ENCODE assay signal across 25 cellular contexts in genomic region chr2:199792381-199792780, GRCh38. TPM values are rescaled to one million over a fixed set of nuclear protein-coding genes. Genes with fewer than 3 reads are reported as not detected.
DNase-seq lines count a peak whose midpoint lies in the region; ATAC-seq, FAIRE-seq and TF ChIP-seq lines count a peak whose summit lies in the region.
"Had no signal": no experiment of that assay in that cellular context is flagged by ENCODE, and none has a peak within 500 bp of the region (broad histone marks: within the 10 kb centered on the region; RNA-seq: fewer than 3 reads in every experiment).

No MANE protein-coding gene starts in this region.

- no peaks in the 10 kb centered on the region for H3K79me1 ChIP-seq in H1 (ENCODE audit: low read depth, low read length)

- H4K20me1 ChIP-seq in GM23338 (replicated peaks; ENCODE audit: insufficient read depth), result no peaks in the 10 kb centered on the region
- H4K20me1 ChIP-seq in H1 (replicated peaks in 1 of 2; ENCODE audit: control insufficient read depth in 1 of 2, insufficient read depth in 2 of 2, low read length in 2 of 2), result no peaks in the 10 kb centered on the region
- H4K20me1 ChIP-seq: BLaER1 treated with 17β-estradiol and CSF1 and Interleukin-3, amounts not matched to agents 10 nM and 100 nM had no signal

- H3K4me3 ChIP-seq in GM23338, result no peak overlapping the region
- H3K4me3 ChIP-seq in H1 (ENCODE audit: extremely low read depth in 1 of 4, insufficient read depth in 2 of 4, low read depth in 3 of 4, low read length in 4 of 4), result no peak overlapping the region
- H3K4me3 ChIP-seq: A549; BLaER1 treated with 17β-estradiol and CSF1 and Interleukin-3, amounts not matched to agents 10 nM and 100 nM; GM23248 had no signal

- no peak overlapping the region for H2BK120ac ChIP-seq in H1 (replicated peaks; ENCODE audit: low read depth, low read length)

- H3K9ac ChIP-seq in H1 (replicated peaks in 1 of 4; ENCODE audit: extremely low read depth in 1 of 4, low read depth in 3 of 4, low read length in 3 of 4), result no peak overlapping the region
- H3K9ac ChIP-seq: BLaER1 treated with 17β-estradiol and CSF1 and Interleukin-3, amounts not matched to agents 10 nM and 100 nM; GM23248 had no signal

- peaks cover 30% of the 10 kb centered on the region for H3K4me1 Mint-ChIP-seq in GM23338
- H3K4me1 Mint-ChIP-seq: CD14-positive monocyte had no signal

- no peaks in the 10 kb centered on the region for H3K23me2 ChIP-seq in H1 (ENCODE audit: low read depth, low read length)

- TF ChIP-seq RAD21 in H1 (IDR thresholded peaks at IDR 0.05 in 1 of 2, conservative IDR thresholded peaks at IDR 0.05 in 1 of 2; ENCODE audit: low read depth in 2 of 2, low read length in 2 of 2), result no peak

- H2BK15ac ChIP-seq in H1 (ENCODE audit: low read length), result 0 out of 2 replicates have a peak overlapping the region, but pooled peaks have one; percentile 55

- H2BK20ac ChIP-seq in H1 (ENCODE audit: low read length), result peak overlapping the region; percentile 88; the same call in 1 of the 2 replicates

- no peaks in the 10 kb centered on the region for H3F3A ChIP-seq in GM23338 (replicated peaks; ENCODE audit: low read depth)

- H3K4me1 ChIP-seq in GM23338 (ENCODE audit: insufficient read depth) (peaks cover 42% of the 10 kb centered on the region), H1 (replicated peaks in 1 of 4; ENCODE audit: control insufficient read depth in 3 of 4, insufficient read depth in 4 of 4, low read length in 3 of 4) (peaks cover 0 to 15% (median 7%) of the 10 kb centered on the region in 4 experiments; a peak in 3 of 7 replicates)
- H3K4me1 ChIP-seq: A549; BE2C; BLaER1 treated with 17β-estradiol and CSF1 and Interleukin-3, amounts not matched to agents 10 nM and 100 nM had no signal

- no peak overlapping the region for H4K91ac ChIP-seq in H1 (replicated peaks; ENCODE audit: insufficient read length, low read length)

- H4K8ac ChIP-seq in H1 (ENCODE audit: extremely low read depth, insufficient read depth, low read length), result no peak overlapping the region

- H3K79me2 ChIP-seq in GM23338 (replicated peaks; ENCODE audit: insufficient read depth), result no peaks in the 10 kb centered on the region
- no peaks in the 10 kb centered on the region for H3K79me2 ChIP-seq in H1 (ENCODE audit: control insufficient read depth in 1 of 2, insufficient read depth in 2 of 2, low read length in 2 of 2)

- no peak overlapping the region for H3K23ac ChIP-seq in H1 (ENCODE audit: insufficient read length)

- H3K27me3 ChIP-seq in GM23338 (ENCODE audit: insufficient read depth) (no peaks in the 10 kb centered on the region), H1 (replicated peaks in 1 of 4; ENCODE audit: control insufficient read depth in 3 of 4, extremely low read depth in 1 of 4, insufficient read depth in 3 of 4, low read length in 3 of 4) (no peaks in the 10 kb centered on the region)
- H3K27me3 ChIP-seq: BLaER1 treated with 17β-estradiol and CSF1 and Interleukin-3, amounts not matched to agents 10 nM and 100 nM had no signal

- H3K14ac ChIP-seq in H1 (ENCODE audit: insufficient read length), result no peak overlapping the region

- H3K56ac ChIP-seq in H1 (replicated peaks; ENCODE audit: insufficient read length, low read depth, low read length), result no peak overlapping the region

- peak; percentile 11 for DNase-seq in NCI-H82 (lab: John Stamatoyannopoulos, UW)
- DNase-seq in NCI-H82 treated with DMSO at 0.1 percent for 48 hours (lab: John Stamatoyannopoulos, UW; ENCODE audit: unreplicated experiment), result no peak
- DNase-seq in GM23338 (ENCODE audit: low spot score), result no peak
- DNase-seq in OCI-M1 (lab: John Stamatoyannopoulos, UW), result peak; percentile 18
- DNase-seq in H1 (ENCODE audit: low read depth in 1 of 2, low spot score in 2 of 2), result no peak
- DNase-seq in GM10248 (ENCODE audit: extremely low spot score), result no peak
- no peak for DNase-seq in A172 (ENCODE audit: low spot score)
- DNase-seq: ACHN; AML-193; BE2C; CD4-positive, alpha-beta T cell; CD8-positive, alpha-beta memory T cell; DMS 273 treated with DMSO at 0.1 percent for 48 hours; DMS79; EL; GDM1; GM23248; HCEC 1CT had no signal

- no peaks in the 10 kb centered on the region for H3K36me3 Mint-ChIP-seq in GM23338 (ENCODE audit: low read depth)
- H3K36me3 Mint-ChIP-seq: CD14-positive monocyte; CD8-positive, alpha-beta memory T cell had no signal

- H3K36me3 ChIP-seq in GM23338 (ENCODE audit: insufficient read depth) (no peaks in the 10 kb centered on the region), H1 (ENCODE audit: control insufficient read depth in 2 of 4, insufficient read depth in 4 of 4, low read length in 3 of 4) (no peaks in the 10 kb centered on the region)
- H3K36me3 ChIP-seq: BE2C; BLaER1 treated with 17β-estradiol and CSF1 and Interleukin-3, amounts not matched to agents 10 nM and 100 nM had no signal

- H3K27ac ChIP-seq in GM23338 (ENCODE audit: low read depth) (no peak overlapping the region), H1 (ENCODE audit: low read depth, low read length) (no peak overlapping the region)
- H3K27ac ChIP-seq: 22Rv1; A549; BLaER1 treated with 17β-estradiol and CSF1 and Interleukin-3, amounts not matched to agents 10 nM and 100 nM; GM23248 had no signal

- no peaks in the 10 kb centered on the region for H3K9me3 Mint-ChIP-seq in GM23338
- H3K9me3 Mint-ChIP-seq: CD14-positive monocyte; CD4-positive, alpha-beta T cell; CD8-positive, alpha-beta memory T cell had no signal

- peak overlapping the region; percentile 94; the same call in 1 of the 2 replicates for H2BK12ac ChIP-seq in H1 (ENCODE audit: low read depth, low read length)

- no peak overlapping the region for H3K27ac Mint-ChIP-seq in GM23338
- H3K27ac Mint-ChIP-seq: CD14-positive monocyte; CD4-positive, alpha-beta T cell; CD8-positive, alpha-beta memory T cell had no signal

- no peaks in the 10 kb centered on the region for H3K9me3 ChIP-seq in H1 (ENCODE audit: insufficient read depth in 2 of 2, low read depth in 1 of 2, low read length in 1 of 2)
- H3K9me3 ChIP-seq: A549; BE2C; BLaER1 treated with 17β-estradiol and CSF1 and Interleukin-3, amounts not matched to agents 10 nM and 100 nM had no signal

- peak overlapping the region; percentile 14; the same call in 1 of the 2 replicates for H3K4me2 ChIP-seq in GM23338
- H3K4me2 ChIP-seq in H1 (ENCODE audit: insufficient read depth in 1 of 2, low read depth in 2 of 2, low read length in 2 of 2), result no peak overlapping the region
- H3K4me2 ChIP-seq: A549; BLaER1 treated with 17β-estradiol and CSF1 and Interleukin-3, amounts not matched to agents 10 nM and 100 nM had no signal

- H4K5ac ChIP-seq in H1 (ENCODE audit: insufficient read length, low read depth, low read length), result no peak overlapping the region

- peak overlapping the region; percentile 73; the same call in 1 of the 2 replicates for H2BK5ac ChIP-seq in H1 (ENCODE audit: low read depth, low read length)

- H3K9me2 ChIP-seq in GM23338 (ENCODE audit: insufficient read depth), result no peaks in the 10 kb centered on the region

- no peak for TF ChIP-seq EP300 in H1 (IDR thresholded peaks at IDR 0.05; ENCODE audit: borderline replicate concordance in 1 of 2, low read depth in 2 of 2, low read length in 2 of 2)

- no peak overlapping the region for H3K18ac ChIP-seq in H1 (ENCODE audit: extremely low read depth, low read length)

- H2AK5ac ChIP-seq in H1 (ENCODE audit: low read depth, low read length), result no peak overlapping the region

- ATAC-seq in GM23338, result no peak; the same call in 2 of the 3 replicates
- ATAC-seq: A549 had no signal

- H3K4ac ChIP-seq in H1 (replicated peaks; ENCODE audit: insufficient read length, low read depth, low read length), result no peak overlapping the region

- no peak for FAIRE-seq in H1 (lab: Jason Lieb, UNC)
- FAIRE-seq: A549, D721Med, GM12891, H54 had no signal

- POLR2A ChIA-PET in H1 (lab: Charles Lee; ENCODE audit: partially characterized antibody), result no interaction called here
- POLR2A ChIA-PET in GM10248 (lab: Yijun Ruan, JAX), result no interaction called here

- CTCF ChIA-PET in H1 (lab: Charles Lee; ENCODE audit: partially characterized antibody), result interaction anchor here (1.1 kb wide), 1 partner anchor 9 kb away, joined by 3 read pairs; no protein-coding TSS in a partner anchor
- CTCF ChIA-PET in GM10248 (lab: Yijun Ruan, JAX), result no interaction called here

- 86% methylated on average over 4 of the region's 4 CpGs; no CpG with 5 or more reads in 1 of the 2 experiments for WGBS in H1 (ENCODE audit: extremely low coverage in 1 of 2, insufficient coverage in 1 of 2, insufficient read length in 1 of 2, insufficient replicate concordance in 2 of 2, low coverage in 1 of 2, low lambda C conversion rate in 2 of 2, missing lambda C conversion rate in 1 of 2), 2 experiments

- H2AFZ ChIP-seq in GM23338 (no peak overlapping the region), H1 (ENCODE audit: low read length) (0 out of 2 replicates have a peak overlapping the region, but pooled peaks have one; percentile 2)
- H2AFZ ChIP-seq: GM23248 had no signal

- H3K27me3 Mint-ChIP-seq in GM23338 (ENCODE audit: insufficient read depth, low read depth, poor library complexity), result no peaks in the 10 kb centered on the region

- H3K4me3 Mint-ChIP-seq in GM23338, result no peak overlapping the region
- H3K4me3 Mint-ChIP-seq: CD14-positive monocyte; CD4-positive, alpha-beta T cell; CD8-positive, alpha-beta memory T cell had no signal

- no peak for TF ChIP-seq CTCF in GM23338 (conservative IDR thresholded peaks at IDR 0.05; ENCODE audit: low read depth in 2 of 2)
- no peak for TF ChIP-seq CTCF in H1 (IDR thresholded peaks at IDR 0.05; ENCODE audit: control extremely low read depth in 1 of 3, insufficient read depth in 1 of 3, low read depth in 1 of 3, low read length in 3 of 3)
- TF ChIP-seq CTCF in GM10248 (IDR thresholded peaks at IDR 0.05; ENCODE audit: control extremely low read depth, extremely low read depth, low read depth, missing control alignments), result no peak

- no peak for TF ChIP-seq POLR2A in H1 (IDR thresholded peaks at IDR 0.05; ENCODE audit: control extremely low read depth in 1 of 2, low read depth in 2 of 2, low read length in 2 of 2)

TF ChIP-seq in GM23338, 12 proteins besides CTCF, POLR2A, EP300 and RAD21 (continues in another document):
- no peak for TF ChIP-seq ZNF331 (CRISPR knock-in tag; IDR thresholded peaks at IDR 0.05; ENCODE audit: low read depth)

RNA-seq across cellular contexts. Expression of gene FTCDNL1, which starts 58.6 kb away (rescaled TPM):
- total RNA-seq in GM23338 (2014; rRNA removed; shearing (Covaris generic)), result 1.7 and 3.3 TPM in 2 replicates
- polyA plus RNA-seq in GM23338 (2016; fragmentation: Nextera tagmentation; extraction: Ambion mirVana) (2.0 and 2.3 TPM in 2 replicates), H1 (2011; rRNA removed) (0.38 and 0.41 TPM in 2 replicates)
- 0.61 and 0.97 TPM in 2 replicates for total RNA-seq in H1 (2021; fragmentation: NEBNext Ultra II Directional; extraction: Animal tissue kit (Norgen Biotek cat#: 25700))
- polyA plus RNA-seq in H1 (2011; cell fraction: cytosol; rRNA removed), result 0.65 TPM
- 0.47 TPM for polyA plus RNA-seq in H1 (2011; cell fraction: nucleus; rRNA removed)
- polyA plus RNA-seq in H1 (2012, experiment 1 of 2), result 0.25 to 1.3 TPM (median 0.64 TPM) in 4 replicates
- 0.25 TPM for polyA plus RNA-seq in H1 (2012, experiment 2 of 2)
- polyA plus RNA-seq in H1 (2013, experiment 1 of 2), result 0.77 TPM
- polyA plus RNA-seq in H1 (2013, experiment 2 of 2), result 0.55 TPM
- polyA minus RNA-seq in H1 (2011; rRNA and poly(A)+ RNA removed), result 1.8 and 4.0 TPM in 2 replicates
- 2.5 TPM for polyA minus RNA-seq in H1 (2011; cell fraction: cytosol; rRNA and poly(A)+ RNA removed)
- polyA minus RNA-seq in H1 (2011; cell fraction: nucleus; rRNA and poly(A)+ RNA removed), result 4.2 TPM
- 2.9 and 4.2 TPM in 2 replicates for total RNA-seq in A172 (2014; rRNA removed; shearing (Covaris generic))

Comparison
In these comparisons a context has a peak if more than half of its experiments do, and no peak if none do; other contexts are left out.
1. DNase-seq: peak in NCI-H82 (single experiment) and OCI-M1 (single experiment); none in NCI-H82 treated with DMSO at 0.1 percent for 48 hours (single experiment), GM23338 (single experiment), H1 (0 of 2), GM10248 (single experiment) and A172 (single experiment).